18 cellular contexts compared by ENCODE assay signal in the genomic region with DNA sequence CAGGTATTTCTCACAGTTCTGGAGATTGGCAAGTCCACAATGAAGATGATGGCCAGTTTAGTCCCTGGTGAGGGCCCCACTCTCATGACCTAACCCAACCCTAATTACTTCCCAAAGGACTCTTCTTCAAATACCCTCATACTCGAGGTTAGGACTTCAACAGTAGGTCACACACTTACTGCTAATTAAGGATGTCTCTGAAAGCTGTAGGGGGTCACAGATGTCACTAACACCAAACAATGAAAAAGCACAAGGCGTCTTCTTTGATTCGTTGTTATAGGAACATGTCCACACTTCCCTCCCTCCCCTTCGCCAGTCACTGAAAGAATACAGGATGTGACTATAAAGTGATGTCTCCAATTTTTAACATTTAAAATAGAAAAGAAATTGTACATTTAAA.
DNase-seq lines count a peak whose midpoint lies in the region; FAIRE-seq and TF ChIP-seq lines count a peak whose summit lies in the region.
"Had no signal": no experiment of that assay in that cellular context is flagged by ENCODE, and none has a peak within 500 bp of the region (broad histone marks: within the 10 kb centered on the region; RNA-seq: fewer than 3 reads in every experiment).

No MANE protein-coding gene starts in this region.

- in situ Hi-C loops in mammary epithelial cell (cut with MboI; ENCODE audit: low sequenced_read_pairs in 2 of 2) (no loop called here), GM13977 (cut with MboI; ENCODE audit: low pct_unique_long_range_greater_than_20kb, low sequenced_read_pairs, unreplicated experiment) (no loop called here)

- H3K27me3 ChIP-seq in mammary epithelial cell (ENCODE audit: insufficient read depth, low read length): no peaks in the 10 kb centered on the region
- H3K27me3 ChIP-seq in breast epithelium: no peaks in the 10 kb centered on the region
- no peaks in the 10 kb centered on the region for H3K27me3 ChIP-seq in keratinocyte (ENCODE audit: control insufficient read depth, extremely low read depth, insufficient read depth, low read length)
- no peaks in the 10 kb centered on the region for H3K27me3 ChIP-seq in neuronal stem cell (ENCODE audit: control insufficient read depth in 3 of 3, insufficient read depth in 3 of 3, low read depth in 1 of 3, low read length in 3 of 3)
- H3K27me3 ChIP-seq: BLaER1 treated with 17β-estradiol and CSF1 and Interleukin-3, amounts not matched to agents 10 nM and 100 nM had no signal

- H3K4me3 ChIP-seq in mammary epithelial cell (replicated peaks in 1 of 3; ENCODE audit: insufficient read depth in 1 of 3, low read depth in 2 of 3, low read length in 3 of 3) (no peak overlapping the region), breast epithelium (no peak overlapping the region), keratinocyte (ENCODE audit: control insufficient read depth in 2 of 3, extremely low read depth in 1 of 3, insufficient read depth in 2 of 3, low read depth in 1 of 3, low read length in 3 of 3) (no peak overlapping the region), neuronal stem cell (ENCODE audit: low read length in 2 of 2) (no peak overlapping the region)
- H3K4me3 ChIP-seq: BLaER1 treated with 17β-estradiol and CSF1 and Interleukin-3, amounts not matched to agents 10 nM and 100 nM; GM12878; GM23248 had no signal

- 51% methylated on average over 4 of the region's 4 CpGs for WGBS in mammary epithelial cell (ENCODE audit: low coverage, missing lambda C conversion rate)
- no CpG with 5 or more reads among the region's 4 CpGs for WGBS in neuronal stem cell (ENCODE audit: extremely low coverage in 2 of 2, insufficient read length in 2 of 2, insufficient replicate concordance in 1 of 2), 2 donors

- no peak overlapping the region for H2BK15ac ChIP-seq in neuronal stem cell (ENCODE audit: low read length)

- no peaks in the 10 kb centered on the region for H3K9me3 ChIP-seq in mammary epithelial cell (replicated peaks; ENCODE audit: insufficient read depth, low read length)
- no peaks in the 10 kb centered on the region for H3K9me3 ChIP-seq in breast epithelium
- no peaks in the 10 kb centered on the region for H3K9me3 ChIP-seq in keratinocyte (ENCODE audit: control insufficient read depth, low read depth, low read length)
- no peaks in the 10 kb centered on the region for H3K9me3 ChIP-seq in neuronal stem cell (replicated peaks in 1 of 2; ENCODE audit: control insufficient read depth in 2 of 2, insufficient read depth in 1 of 2, low read depth in 1 of 2, low read length in 2 of 2)
- H3K9me3 ChIP-seq: BLaER1 treated with 17β-estradiol and CSF1 and Interleukin-3, amounts not matched to agents 10 nM and 100 nM had no signal

- CTCF ChIA-PET in mammary epithelial cell (lab: Charles Lee; ENCODE audit: low non-redundant PET): no interaction called here

- TF ChIP-seq POLR2A in breast epithelium (IDR thresholded peaks at IDR 0.05): no peak

- H3K4me1 ChIP-seq in mammary epithelial cell (ENCODE audit: insufficient read depth, low read length): peaks cover 23% of the 10 kb centered on the region
- no peaks in the 10 kb centered on the region for H3K4me1 ChIP-seq in breast epithelium
- peaks cover 4% of the 10 kb centered on the region for H3K4me1 ChIP-seq in keratinocyte (ENCODE audit: control insufficient read depth, extremely low read depth, insufficient read depth, low read length)
- H3K4me1 ChIP-seq in neuronal stem cell (ENCODE audit: control insufficient read depth in 2 of 2, insufficient read depth in 1 of 2, low read depth in 1 of 2, low read length in 2 of 2): peaks cover 0 to 11% of the 10 kb centered on the region in 2 donors

- H3K14ac ChIP-seq in neuronal stem cell (ENCODE audit: low read length): no peak overlapping the region

- no peak overlapping the region for H3K4me2 ChIP-seq in mammary epithelial cell (ENCODE audit: insufficient read depth, low read depth, low read length)
- H3K4me2 ChIP-seq in keratinocyte (ENCODE audit: control insufficient read depth, extremely low read depth, insufficient read depth, low read depth, low read length): no peak overlapping the region
- no peak overlapping the region for H3K4me2 ChIP-seq in neuronal stem cell (ENCODE audit: insufficient read depth, low read length, poor library complexity, severe bottlenecking)
- H3K4me2 ChIP-seq: BLaER1 treated with 17β-estradiol and CSF1 and Interleukin-3, amounts not matched to agents 10 nM and 100 nM had no signal

- H4K8ac ChIP-seq in neuronal stem cell (ENCODE audit: low read depth, low read length): no peak overlapping the region

- H2BK5ac ChIP-seq in neuronal stem cell (ENCODE audit: low read length): no peak overlapping the region

- DNase-seq in mammary epithelial cell (no peak), breast epithelium (ENCODE audit: low spot score in 2 of 2) (no peak), keratinocyte (ENCODE audit: low read depth, low spot score) (no peak), neuronal stem cell (ENCODE audit: low spot score) (peak; percentile 59), DMS 273 treated with DMSO at 0.1 percent for 48 hours (lab: John Stamatoyannopoulos, UW) (no peak), GM13977 (ENCODE audit: low spot score) (no peak)
- DNase-seq: Calu3; CD8-positive, alpha-beta T cell; DMS53; DND-41; EL; GM23248; HFFc6; IMR-90 had no signal

- H3K79me2 ChIP-seq in mammary epithelial cell (ENCODE audit: insufficient read depth, low read length): no peaks in the 10 kb centered on the region
- H3K79me2 ChIP-seq in keratinocyte (ENCODE audit: control insufficient read depth, insufficient read depth, low read length): no peaks in the 10 kb centered on the region

- H3K9me1 ChIP-seq in keratinocyte (ENCODE audit: control insufficient read depth, extremely low read depth, insufficient read depth, low read length): no peaks in the 10 kb centered on the region

- H3K9ac ChIP-seq in mammary epithelial cell (ENCODE audit: insufficient read depth, low read length) (no peak overlapping the region), keratinocyte (ENCODE audit: control insufficient read depth, extremely low read depth, insufficient read depth, low read length) (no peak overlapping the region), neuronal stem cell (ENCODE audit: low read depth, low read length, poor library complexity) (no peak overlapping the region)
- H3K9ac ChIP-seq: BLaER1 treated with 17β-estradiol and CSF1 and Interleukin-3, amounts not matched to agents 10 nM and 100 nM; GM23248 had no signal

- H4K91ac ChIP-seq in neuronal stem cell (ENCODE audit: low read depth, low read length, poor library complexity): no peak overlapping the region

- intact Hi-C loops in mammary epithelial cell (cut with micrococcal nuclease): no loop called here
- intact Hi-C loops in breast epithelium (cut with DNase I; ENCODE audit: low total_unique reads): loop anchor here (2.0 kb wide), 1 partner anchor 55 kb away; no protein-coding TSS in a partner anchor

- H4K20me1 ChIP-seq in mammary epithelial cell (ENCODE audit: insufficient read depth, low read length): no peaks in the 10 kb centered on the region
- no peaks in the 10 kb centered on the region for H4K20me1 ChIP-seq in keratinocyte (ENCODE audit: control insufficient read depth, extremely low read depth, insufficient read depth, low read length)
- H4K20me1 ChIP-seq: BLaER1 treated with 17β-estradiol and CSF1 and Interleukin-3, amounts not matched to agents 10 nM and 100 nM had no signal

- H3K4ac ChIP-seq in neuronal stem cell (ENCODE audit: low read length): no peak overlapping the region

- no peak overlapping the region for H2BK12ac ChIP-seq in neuronal stem cell (ENCODE audit: low read length)

- no peak for TF ChIP-seq CTCF in mammary epithelial cell (conservative IDR thresholded peaks at IDR 0.05 in 1 of 2, IDR thresholded peaks at IDR 0.05 in 1 of 2; ENCODE audit: extremely low read depth in 1 of 2, insufficient read depth in 1 of 2, low read depth in 1 of 2, low read length in 2 of 2)
- no peak for TF ChIP-seq CTCF in breast epithelium (IDR thresholded peaks at IDR 0.05)
- TF ChIP-seq CTCF in keratinocyte (optimal IDR thresholded peaks at IDR 0.05 in 1 of 3, IDR thresholded peaks at IDR 0.05 in 1 of 3, conservative IDR thresholded peaks at IDR 0.05 in 1 of 3; ENCODE audit: extremely low read depth in 1 of 3, insufficient read depth in 2 of 3, low read length in 3 of 3): no peak
- TF ChIP-seq CTCF in GM13977 (IDR thresholded peaks at IDR 0.05; ENCODE audit: extremely low read depth, insufficient read depth, missing control alignments): no peak

- no peak overlapping the region for H3K18ac ChIP-seq in neuronal stem cell (ENCODE audit: low read length)

- no peak for FAIRE-seq in keratinocyte (lab: Jason Lieb, UNC)
- FAIRE-seq: GM12878, H54, HTR-8/SVneo had no signal

- no peaks in the 10 kb centered on the region for H3K36me3 ChIP-seq in mammary epithelial cell (ENCODE audit: insufficient read depth, low read length)
- no peaks in the 10 kb centered on the region for H3K36me3 ChIP-seq in breast epithelium
- H3K36me3 ChIP-seq in keratinocyte (ENCODE audit: control insufficient read depth in 2 of 2, extremely low read depth in 1 of 2, insufficient read depth in 2 of 2, low read length in 2 of 2): no peaks in the 10 kb centered on the region
- no peaks in the 10 kb centered on the region for H3K36me3 ChIP-seq in neuronal stem cell (replicated peaks in 1 of 2; ENCODE audit: control insufficient read depth in 2 of 2, insufficient read depth in 2 of 2, low read length in 2 of 2)
- H3K36me3 ChIP-seq: BLaER1 treated with 17β-estradiol and CSF1 and Interleukin-3, amounts not matched to agents 10 nM and 100 nM had no signal

- H3K27ac ChIP-seq in mammary epithelial cell (ENCODE audit: insufficient read depth, low read depth, low read length) (no peak overlapping the region), breast epithelium (no peak overlapping the region), keratinocyte (ENCODE audit: control insufficient read depth, insufficient read depth, low read length) (no peak overlapping the region), neuronal stem cell (replicated peaks; ENCODE audit: low read length) (peak overlapping the region; percentile 81)
- H3K27ac ChIP-seq: BLaER1 treated with 17β-estradiol and CSF1 and Interleukin-3, amounts not matched to agents 10 nM and 100 nM; GM23248 had no signal

- no peak overlapping the region for H2AK5ac ChIP-seq in neuronal stem cell (ENCODE audit: low read depth, low read length)

- H2BK120ac ChIP-seq in neuronal stem cell (ENCODE audit: low read depth, low read length): no peak overlapping the region

- no peak overlapping the region for H3K23ac ChIP-seq in neuronal stem cell (ENCODE audit: low read depth, low read length, poor library complexity)

- H3K79me1 ChIP-seq in neuronal stem cell (ENCODE audit: low read depth, low read length): no peaks in the 10 kb centered on the region

- dilution Hi-C loops in mammary epithelial cell (cut with HindIII; ENCODE audit: low sequenced_read_pairs): loop anchor here (5.0 kb wide), 1 partner anchor 93 kb away; no protein-coding TSS in a partner anchor
- dilution Hi-C loops in keratinocyte (cut with MboI; ENCODE audit: extremely low pct_ligation_motif_present, low sequenced_read_pairs): no loop called here

- H2AFZ ChIP-seq in mammary epithelial cell (ENCODE audit: low read depth, low read length) (peak overlapping the region; percentile 63), keratinocyte (ENCODE audit: control insufficient read depth, low read length) (peak overlapping the region; percentile 58), neuronal stem cell (ENCODE audit: low read length) (no peak overlapping the region)
- H2AFZ ChIP-seq: GM23248 had no signal

- no TSS peak for BruUV-seq in mammary epithelial cell (replicated peaks; lab: Mats Ljungman, UMichigan)
